Comparison of ENCODE assay signal across 8 cellular contexts in genomic region chr15:64574220-64574994, GRCh38.
A peak's percentile ranks its signal among the peaks of the same experiment; 100 is the strongest.
DNase-seq lines count a peak whose midpoint lies in the region; ATAC-seq and TF ChIP-seq lines count a peak whose summit lies in the region.
"Had no signal": no experiment of that assay in that cellular context is flagged by ENCODE, and none has a peak within 500 bp of the region (broad histone marks: within the 10 kb centered on the region; RNA-seq: fewer than 3 reads in every experiment).

No MANE protein-coding gene starts in this region.

- 61 to 94% methylated on average over 1 of the region's 1 CpG for WGBS in body of pancreas, 2 donors

- peak; percentile 14 for DNase-seq in GM03348 (ENCODE audit: low spot score)
- DNase-seq in RWPE2 (ENCODE audit: low spot score) = no peak
- peak; percentile 69 for DNase-seq in epithelial cell of prostate (ENCODE audit: low read depth, low spot score)
- DNase-seq in sciatic nerve (ENCODE audit: low spot score) = no peak
- DNase-seq in MV-4-11 (lab: John Stamatoyannopoulos, UW) = no peak
- no peak for DNase-seq in AG08396 (ENCODE audit: low spot score)
- DNase-seq in body of pancreas = no peak
- DNase-seq: posterior cingulate gyrus had no signal

- ATAC-seq in RWPE2 (ENCODE audit: low read depth) = peak; percentile 99
- ATAC-seq in sciatic nerve = peak; percentile 42
- ATAC-seq in body of pancreas = no peak

- peaks cover 7% of the 10 kb centered on the region; the same call in 1 of the 2 replicates for H3K36me3 ChIP-seq in RWPE2 (ENCODE audit: low read depth)
- H3K36me3 ChIP-seq in body of pancreas (replicated peaks in 1 of 2; ENCODE audit: insufficient read depth in 1 of 2, low read depth in 2 of 2) = no peaks in the 10 kb centered on the region

- TF ChIP-seq CTCF in RWPE2 (IDR thresholded peaks at IDR 0.05; ENCODE audit: poor library complexity, severe bottlenecking) (no peak), body of pancreas (IDR thresholded peaks at IDR 0.05) (no peak)

- H3K4me1 ChIP-seq in RWPE2 (ENCODE audit: insufficient read depth, poor library complexity, severe bottlenecking) = peaks cover 24% of the 10 kb centered on the region
- H3K4me1 ChIP-seq in body of pancreas = peaks cover 12% of the 10 kb centered on the region

- no peak overlapping the region for H3K4me3 ChIP-seq in RWPE2 (ENCODE audit: severe bottlenecking)
- no peak overlapping the region for H3K4me3 ChIP-seq in body of pancreas

- H3K9me3 ChIP-seq in RWPE2 (ENCODE audit: severe bottlenecking) (peaks cover 6% of the 10 kb centered on the region), body of pancreas (no peaks in the 10 kb centered on the region)

- H3K27me3 ChIP-seq in RWPE2 (ENCODE audit: insufficient read depth, poor library complexity, severe bottlenecking) (no peaks in the 10 kb centered on the region), body of pancreas (no peaks in the 10 kb centered on the region)

- no peak for TF ChIP-seq POLR2A in body of pancreas (IDR thresholded peaks at IDR 0.05)

- H3K27ac ChIP-seq in RWPE2 (ENCODE audit: poor library complexity, severe bottlenecking) (peak overlapping the region; percentile 57), epithelial cell of prostate (peak overlapping the region; percentile 49), body of pancreas (no peak overlapping the region)

- intact Hi-C loops in sciatic nerve (cut with DNase I) = no loop called here
- intact Hi-C loops in body of pancreas (cut with DNase I) = no loop called here

Comparison
In these comparisons a context has a peak if more than half of its experiments do, and no peak if none do; other contexts are left out.
1. DNase-seq: peak in GM03348 (single experiment) and epithelial cell of prostate (single experiment); none in RWPE2 (single experiment), sciatic nerve (single experiment), MV-4-11 (single experiment), AG08396 (single experiment) and body of pancreas (0 of 4).
2. H3K27ac ChIP-seq: peak in RWPE2 (single experiment) and epithelial cell of prostate (single experiment); none in body of pancreas (0 of 4).